ENCODE assay signal across 19 cellular contexts in genomic region chr2:95377216-95377530, GRCh38. TPM values are rescaled to one million over a fixed set of nuclear protein-coding genes. Genes with fewer than 3 reads are reported as not detected.
DNase-seq lines count a peak whose midpoint lies in the region; ATAC-seq and TF ChIP-seq lines count a peak whose summit lies in the region.
"Had no signal": no experiment of that assay in that cellular context is flagged by ENCODE, and none has a peak within 500 bp of the region (broad histone marks: within the 10 kb centered on the region; RNA-seq: fewer than 3 reads in every experiment).

No MANE protein-coding gene starts in this region.

- H3K4me1 ChIP-seq in left ventricle myocardium inferior (no peaks in the 10 kb centered on the region), sigmoid colon (no peaks in the 10 kb centered on the region)
- H3K4me1 ChIP-seq: SJSA1 had no signal

- TF ChIP-seq EP300 in sigmoid colon (IDR thresholded peaks at IDR 0.05), result no peak

- H3K27me3 ChIP-seq in left ventricle myocardium inferior (ENCODE audit: low read depth) (peaks cover 3% of the 10 kb centered on the region), sigmoid colon (no peaks in the 10 kb centered on the region)
- H3K27me3 ChIP-seq: BLaER1 had no signal

- 91 to 94% methylated on average over 11 of the region's 11 CpGs for WGBS in sigmoid colon, 2 donors

- H3K27ac ChIP-seq in left ventricle myocardium inferior (replicated peaks) (no peak overlapping the region), sigmoid colon (no peak overlapping the region)
- H3K27ac ChIP-seq: BLaER1, SJSA1 had no signal

- ATAC-seq in left lobe of liver, result no peak
- no peak for ATAC-seq in activated CD4-positive, CD25-positive, alpha-beta regulatory T cell treated with anti-CD3 and anti-CD28 coated beads, Interleukin-2, amount 50 U/mL, for 24 hours
- ATAC-seq: HepG2 had no signal

- DNase-seq in left ventricle myocardium inferior (peak; percentile 10), cardiac septum (ENCODE audit: low spot score) (no peak), left lobe of liver (ENCODE audit: low spot score) (peak; percentile 28), sigmoid colon (peak; percentile 47), GM13976 (ENCODE audit: low spot score) (no peak), NCI-H1105 (lab: John Stamatoyannopoulos, UW) (no peak)
- DNase-seq: CD4-positive, CD25-positive, alpha-beta regulatory T cell; Karpas-422; MV-4-11; NCI-H1105 treated with DMSO at 0.1 percent for 48 hours; NCI-H146; NCI-H1930; NCI-H2107; NCI-H524; NCI-H748 treated with DMSO at 0.1 percent for 48 hours had no signal

- H3K36me3 ChIP-seq in left ventricle myocardium inferior (peaks cover 5% of the 10 kb centered on the region), sigmoid colon (peaks cover 0 to 10% (median 3%) of the 10 kb centered on the region in 4 donors)
- H3K36me3 ChIP-seq: BLaER1, SJSA1 had no signal

- TF ChIP-seq CTCF in left ventricle myocardium inferior (IDR thresholded peaks at IDR 0.05; ENCODE audit: borderline replicate concordance) (no peak), sigmoid colon (IDR thresholded peaks at IDR 0.05) (no peak), GM13976 (IDR thresholded peaks at IDR 0.05; ENCODE audit: borderline replicate concordance, control extremely low read depth, extremely low read depth, insufficient read depth, missing control alignments) (no peak)

- no peak for TF ChIP-seq POLR2A in sigmoid colon (IDR thresholded peaks at IDR 0.05)

- H3K9me3 ChIP-seq in left ventricle myocardium inferior (replicated peaks) (no peaks in the 10 kb centered on the region), sigmoid colon (no peaks in the 10 kb centered on the region)
- H3K9me3 ChIP-seq: BLaER1, SJSA1 had no signal

- H3K4me3 ChIP-seq in left ventricle myocardium inferior (no peak overlapping the region), sigmoid colon (no peak overlapping the region)
- H3K4me3 ChIP-seq: BLaER1, SJSA1 had no signal

- in situ Hi-C loops in GM13976 (cut with MboI; ENCODE audit: low sequenced_read_pairs, unreplicated experiment), result no loop called here

- intact Hi-C loops in left ventricle myocardium inferior (cut with micrococcal nuclease) (no loop called here), cardiac septum (cut with DNase I) (no loop called here), sigmoid colon (cut with DNase I) (no loop called here)

RNA-seq across cellular contexts. Expression of gene FAHD2A, which starts 25.3 kb away (rescaled TPM):
- total RNA-seq in left ventricle myocardium inferior (32.4 TPM), cardiac septum (28.8 TPM), left lobe of liver (75.2 TPM), sigmoid colon (10 to 100 TPM in 3 of 4 donors, 1 to 10 TPM in 1; 8.9 to 19.4 (median 11.8) TPM)
- polyA plus RNA-seq in sigmoid colon, result 10 to 100 TPM; 19.7 to 30.5 (median 27.0) TPM

Comparison
In these comparisons a context has a peak if more than half of its experiments do, and no peak if none do; other contexts are left out.
1. DNase-seq: peak in left ventricle myocardium inferior (single experiment), left lobe of liver (single experiment) and sigmoid colon (single experiment); none in cardiac septum (single experiment), GM13976 (single experiment) and NCI-H1105 (single experiment).